In genomic region chr3:45272828-45273470, GRCh38 we compare ENCODE assay signal across 25 cellular contexts. TPM values are rescaled to one million over a fixed set of nuclear protein-coding genes. Genes with fewer than 3 reads are reported as not detected.
DNase-seq lines count a peak whose midpoint lies in the region; ATAC-seq and TF ChIP-seq lines count a peak whose summit lies in the region.
"Had no signal": no experiment of that assay in that cellular context is flagged by ENCODE, and none has a peak within 500 bp of the region (broad histone marks: within the 10 kb centered on the region; RNA-seq: fewer than 3 reads in every experiment).

No MANE protein-coding gene starts in this region.

- H4K8ac ChIP-seq in mesenchymal stem cell (ENCODE audit: low read length) = no peak overlapping the region

- H3K4me2 ChIP-seq in mesenchymal stem cell (ENCODE audit: low read length, poor library complexity, severe bottlenecking) (no peak overlapping the region), OCI-LY7 (ENCODE audit: low read length) (no peak overlapping the region)

- DNase-seq in NCI-H2107 treated with DMSO at 0.1 percent for 48 hours (lab: John Stamatoyannopoulos, UW; ENCODE audit: unreplicated experiment) (peak; percentile 32), NCI-H2107 (lab: John Stamatoyannopoulos, UW) (no peak), NCI-H2029 treated with DMSO at 0.1 percent for 48 hours (lab: John Stamatoyannopoulos, UW) (peak; percentile 38), RPMI8226 (peak; percentile 18), mesenchymal stem cell (no peak), NCI-H226 (no peak), OCI-LY7 (ENCODE audit: low spot score) (no peak), T-cell (no peak)
- DNase-seq: activated CD4-positive, alpha-beta T cell treated with anti-CD3 and anti-CD28 coated beads, Interleukin-2, amount 50 U/mL, for 4 hours; activated naive CD4-positive, alpha-beta T cell treated with anti-CD3 and anti-CD28 coated beads, Interleukin-2, amount 10 ng/mL, durations not matched to agents 7 days and 5 days; amniotic stem cell; CD4-positive, alpha-beta T cell; DMS79 treated with DMSO at 0.1 percent for 48 hours; effector CD4-positive, alpha-beta T cell; heart right ventricle; kidney glomerular epithelial cell; NCI-H446; pancreas; right cardiac atrium; spleen had no signal

- no peak overlapping the region for H3K14ac ChIP-seq in mesenchymal stem cell (ENCODE audit: low read length in 2 of 2)

- no peaks in the 10 kb centered on the region for H4K20me1 ChIP-seq in OCI-LY7 (ENCODE audit: insufficient read depth, low read length)

- no peaks in the 10 kb centered on the region for H3K4me1 Mint-ChIP-seq in T-cell
- H3K4me1 Mint-ChIP-seq: activated naive CD4-positive, alpha-beta T cell treated with anti-CD3 and anti-CD28 coated beads, Interleukin-2, amount 10 ng/mL, durations not matched to agents 7 days and 5 days; neural crest cell had no signal

- H3K9me2 ChIP-seq in OCI-LY7 (ENCODE audit: insufficient read depth, low read length) = no peaks in the 10 kb centered on the region

- no peak overlapping the region for H2AK5ac ChIP-seq in mesenchymal stem cell (ENCODE audit: low read length, severe bottlenecking)

- H3K4me3 ChIP-seq in mesenchymal stem cell (ENCODE audit: insufficient read depth in 1 of 2, low read depth in 1 of 2, low read length in 2 of 2) (no peak overlapping the region), OCI-LY7 (ENCODE audit: low read depth, low read length, poor library complexity, severe bottlenecking) (no peak overlapping the region)
- H3K4me3 ChIP-seq: heart right ventricle, lung, pancreas, SJSA1, spleen, tibial nerve had no signal

- peaks cover 16 to 32% of the 10 kb centered on the region in 2 experiments for H3K27me3 ChIP-seq in mesenchymal stem cell (ENCODE audit: control insufficient read depth in 1 of 2, insufficient read depth in 1 of 2, low read length in 2 of 2)
- H3K27me3 ChIP-seq: brain microvascular endothelial cell, pancreas, SJSA1, tibial nerve had no signal

- ATAC-seq in T-cell (replicated peaks in 1 of 4) = no peak
- ATAC-seq: heart right ventricle, right cardiac atrium had no signal

- H3K79me1 ChIP-seq in mesenchymal stem cell (replicated peaks; ENCODE audit: low read length, poor library complexity, severe bottlenecking) = no peaks in the 10 kb centered on the region

- no peak overlapping the region for H3K23ac ChIP-seq in mesenchymal stem cell (ENCODE audit: low read length in 2 of 2)

- H3K18ac ChIP-seq in mesenchymal stem cell (ENCODE audit: low read depth in 1 of 2, low read length in 2 of 2) = no peak overlapping the region

- BruUV-seq in OCI-LY7 (replicated peaks; lab: Mats Ljungman, UMichigan) = no TSS peak

- POLR2A ChIA-PET in OCI-LY7 (lab: Charles Lee) = interaction anchor here (0.6 kb wide), 1 partner anchor 18 kb away, joined by 3 read pairs; no protein-coding TSS in a partner anchor
- POLR2A ChIA-PET in T-cell (lab: Charles Lee) = no interaction called here

- H3K27ac ChIP-seq in mesenchymal stem cell (ENCODE audit: low read length, poor library complexity, severe bottlenecking) (no peak overlapping the region), OCI-LY7 (ENCODE audit: low read depth, low read length, poor library complexity, severe bottlenecking) (no peak overlapping the region)
- H3K27ac ChIP-seq: brain microvascular endothelial cell, heart right ventricle, pancreas, SJSA1, spleen, tibial nerve had no signal

- no peaks in the 10 kb centered on the region for H3K36me3 Mint-ChIP-seq in T-cell
- H3K36me3 Mint-ChIP-seq: activated naive CD4-positive, alpha-beta T cell treated with anti-CD3 and anti-CD28 coated beads, Interleukin-2, amount 10 ng/mL, durations not matched to agents 7 days and 5 days had no signal

- no peak overlapping the region for H2BK120ac ChIP-seq in mesenchymal stem cell (ENCODE audit: low read depth, low read length)

- H3K4ac ChIP-seq in mesenchymal stem cell (ENCODE audit: low read depth in 1 of 2, low read length in 2 of 2) = no peak overlapping the region

- no peaks in the 10 kb centered on the region for H3K36me3 ChIP-seq in mesenchymal stem cell (ENCODE audit: control insufficient read depth in 1 of 2, insufficient read depth in 2 of 2, low read depth in 1 of 2, low read length in 2 of 2)
- H3K36me3 ChIP-seq in OCI-LY7 (ENCODE audit: insufficient read depth, low read length) = no peaks in the 10 kb centered on the region
- H3K36me3 ChIP-seq: brain microvascular endothelial cell, heart right ventricle, pancreas, SJSA1, spleen, tibial nerve had no signal

- no peak overlapping the region for H3K4me3 Mint-ChIP-seq in T-cell
- H3K4me3 Mint-ChIP-seq: activated naive CD4-positive, alpha-beta T cell treated with anti-CD3 and anti-CD28 coated beads, Interleukin-2, amount 10 ng/mL, durations not matched to agents 7 days and 5 days; CD4-positive, alpha-beta T cell; neural crest cell had no signal

- H3K27me3 Mint-ChIP-seq in T-cell = peaks cover 22 to 38% of the 10 kb centered on the region in 2 donors

- peaks cover 5 to 14% (median 7%) of the 10 kb centered on the region in 3 donors for H3K9me3 Mint-ChIP-seq in T-cell

- no peak overlapping the region for H2BK5ac ChIP-seq in mesenchymal stem cell (ENCODE audit: low read depth, low read length, poor library complexity, severe bottlenecking)

- no peak overlapping the region for H3K27ac Mint-ChIP-seq in T-cell
- H3K27ac Mint-ChIP-seq: activated naive CD4-positive, alpha-beta T cell treated with anti-CD3 and anti-CD28 coated beads, Interleukin-2, amount 10 ng/mL, durations not matched to agents 7 days and 5 days; CD4-positive, alpha-beta T cell had no signal

- H2BK15ac ChIP-seq in mesenchymal stem cell (ENCODE audit: low read depth, poor library complexity, severe bottlenecking) = no peak overlapping the region

- CTCF ChIA-PET in OCI-LY7 (lab: Charles Lee; ENCODE audit: unreplicated experiment) = no interaction called here
- CTCF ChIA-PET in T-cell (lab: Charles Lee) = no interaction called here

- H3K9ac ChIP-seq in mesenchymal stem cell (ENCODE audit: low read length) = no peak overlapping the region

- H2BK12ac ChIP-seq in mesenchymal stem cell (ENCODE audit: low read length in 2 of 2) = no peak overlapping the region

- no peak for TF ChIP-seq CTCF in OCI-LY7 (conservative IDR thresholded peaks at IDR 0.05; ENCODE audit: low read length)

- intact Hi-C loops in OCI-LY7 (cut with micrococcal nuclease; ENCODE audit: unreplicated experiment) = no loop called here

- peak overlapping the region; percentile 27 for H4K91ac ChIP-seq in mesenchymal stem cell (ENCODE audit: low read length)

- 93% methylated on average over 6 of the region's 6 CpGs for WGBS in mesenchymal stem cell

- H3K79me2 ChIP-seq in OCI-LY7 (ENCODE audit: insufficient read depth, low read depth, low read length) = no peaks in the 10 kb centered on the region

- H2AFZ ChIP-seq in mesenchymal stem cell (ENCODE audit: low read depth, low read length) = peak overlapping the region; percentile 7
- no peak overlapping the region for H2AFZ ChIP-seq in OCI-LY7 (ENCODE audit: low read length)

- peaks cover 29% of the 10 kb centered on the region for H3K9me3 ChIP-seq in mesenchymal stem cell (ENCODE audit: control insufficient read depth, low read length)
- H3K9me3 ChIP-seq in OCI-LY7 (ENCODE audit: low read length) = no peaks in the 10 kb centered on the region
- H3K9me3 ChIP-seq: pancreas, SJSA1 had no signal

- H3K4me1 ChIP-seq in mesenchymal stem cell (ENCODE audit: control insufficient read depth, insufficient read depth, low read depth, low read length) = no peaks in the 10 kb centered on the region
- no peaks in the 10 kb centered on the region for H3K4me1 ChIP-seq in OCI-LY7 (ENCODE audit: insufficient read depth, low read length, poor library complexity, severe bottlenecking)
- H3K4me1 ChIP-seq: pancreas, SJSA1, spleen, tibial nerve had no signal

RNA-seq across cellular contexts. Expression of gene TMEM158, which starts 46.9 kb away (rescaled TPM):
- polyA plus RNA-seq in mesenchymal stem cell (2013, experiment 1 of 2) = 142 TPM
- polyA plus RNA-seq in mesenchymal stem cell (2013, experiment 2 of 2) = 144 TPM
- not detected in 2 replicates for total RNA-seq in OCI-LY7 (2014; rRNA removed; shearing (Covaris generic))
- not detected in 2 replicates for total RNA-seq in OCI-LY7 (2022)
- total RNA-seq in T-cell = under 1 TPM; 0.13 to 0.26 (median 0.16) TPM
- total RNA-seq: CD4-positive, alpha-beta T cell had no signal

Comparison
In these comparisons a context has a peak if more than half of its experiments do, and no peak if none do; other contexts are left out.
1. DNase-seq: peak in NCI-H2107 treated with DMSO at 0.1 percent for 48 hours (single experiment), NCI-H2029 treated with DMSO at 0.1 percent for 48 hours (single experiment) and RPMI8226 (single experiment); none in NCI-H2107 (single experiment), mesenchymal stem cell (single experiment), NCI-H226 (single experiment), OCI-LY7 (single experiment) and T-cell (0 of 34).